ENCODE assay signal across 20 cellular contexts in genomic region chr12:11902525-11902875, GRCh38.
DNase-seq lines count a peak whose midpoint lies in the region; ATAC-seq, FAIRE-seq and TF ChIP-seq lines count a peak whose summit lies in the region.
"Had no signal": no experiment of that assay in that cellular context is flagged by ENCODE, and none has a peak within 500 bp of the region (broad histone marks: within the 10 kb centered on the region; RNA-seq: fewer than 3 reads in every experiment).

No MANE protein-coding gene starts in this region.

- H3K36me3 Mint-ChIP-seq in CD4-positive, alpha-beta T cell (ENCODE audit: low read depth): peaks cover 5% of the 10 kb centered on the region
- H3K36me3 Mint-ChIP-seq in activated naive CD8-positive, alpha-beta T cell treated with anti-CD3 and anti-CD28 coated beads for 36 hours: peaks cover 9% of the 10 kb centered on the region
- H3K36me3 Mint-ChIP-seq in effector memory CD8-positive, alpha-beta T cell (ENCODE audit: insufficient read depth): peaks cover 3% of the 10 kb centered on the region

- no peak overlapping the region for H3K27ac ChIP-seq in CD4-positive, alpha-beta T cell (ENCODE audit: low read depth, low read length)
- H3K27ac ChIP-seq: esophagus muscularis mucosa had no signal

- TF ChIP-seq CTCF in CD4-positive, alpha-beta T cell (IDR thresholded peaks at IDR 0.05): no peak

- H3K27ac Mint-ChIP-seq in CD4-positive, alpha-beta T cell: peak overlapping the region; percentile 63
- peak overlapping the region; percentile 68 for H3K27ac Mint-ChIP-seq in activated naive CD8-positive, alpha-beta T cell treated with anti-CD3 and anti-CD28 coated beads for 36 hours
- H3K27ac Mint-ChIP-seq in effector memory CD8-positive, alpha-beta T cell: no peak overlapping the region
- H3K27ac Mint-ChIP-seq: WTC11 had no signal

- no peak for ATAC-seq in CD4-positive, alpha-beta T cell (ENCODE audit: poor library complexity)
- ATAC-seq in HG03442 (IDR thresholded peaks at IDR 0.05; ENCODE audit: unreplicated experiment): peak; percentile 36
- no peak for ATAC-seq in effector memory CD8-positive, alpha-beta T cell (replicated peaks)
- no peak for ATAC-seq in GM19452 (IDR thresholded peaks at IDR 0.05; ENCODE audit: unreplicated experiment)
- ATAC-seq: left colon, WTC11 had no signal

- H3K9me3 Mint-ChIP-seq in CD4-positive, alpha-beta T cell: peaks cover 4% of the 10 kb centered on the region
- H3K9me3 Mint-ChIP-seq in activated naive CD8-positive, alpha-beta T cell treated with anti-CD3 and anti-CD28 coated beads for 36 hours: peaks cover 5% of the 10 kb centered on the region
- no peaks in the 10 kb centered on the region for H3K9me3 Mint-ChIP-seq in effector memory CD8-positive, alpha-beta T cell

- POLR2A ChIA-PET in CD4-positive, alpha-beta T cell (lab: Charles Lee): no interaction called here

- no peak for TF ChIP-seq POLR2A in GM12891 (IDR thresholded peaks at IDR 0.05; ENCODE audit: low read depth, low read length)

- intact Hi-C loops in CD4-positive, alpha-beta T cell (cut with DNase I, micrococcal nuclease): loop anchor here in 1 of 2 experiments (10.0 kb wide), 1 partner anchor 112 kb away; no protein-coding TSS in a partner anchor

- peak overlapping the region; percentile 36 for H3K4me3 Mint-ChIP-seq in CD4-positive, alpha-beta T cell
- no peak overlapping the region for H3K4me3 Mint-ChIP-seq in activated naive CD8-positive, alpha-beta T cell treated with anti-CD3 and anti-CD28 coated beads for 36 hours
- no peak overlapping the region for H3K4me3 Mint-ChIP-seq in effector memory CD8-positive, alpha-beta T cell
- H3K4me3 Mint-ChIP-seq: WTC11 had no signal

- CTCF ChIA-PET in CD4-positive, alpha-beta T cell (lab: Charles Lee): no interaction called here

- no peaks in the 10 kb centered on the region for H3K27me3 ChIP-seq in CD4-positive, alpha-beta T cell (ENCODE audit: control insufficient read depth, insufficient read depth, low read length)
- H3K27me3 ChIP-seq: BE2C, esophagus muscularis mucosa had no signal

- peaks cover 62% of the 10 kb centered on the region for H3K4me1 Mint-ChIP-seq in CD4-positive, alpha-beta T cell (ENCODE audit: low read depth)
- peaks cover 35% of the 10 kb centered on the region for H3K4me1 Mint-ChIP-seq in activated naive CD8-positive, alpha-beta T cell treated with anti-CD3 and anti-CD28 coated beads for 36 hours
- H3K4me1 Mint-ChIP-seq in effector memory CD8-positive, alpha-beta T cell (ENCODE audit: low read depth in 2 of 2): peaks cover 9 to 12% of the 10 kb centered on the region in 2 donors

- H3K27me3 Mint-ChIP-seq in CD4-positive, alpha-beta T cell: no peaks in the 10 kb centered on the region
- H3K27me3 Mint-ChIP-seq in activated naive CD8-positive, alpha-beta T cell treated with anti-CD3 and anti-CD28 coated beads for 36 hours: peaks cover 6% of the 10 kb centered on the region
- H3K27me3 Mint-ChIP-seq in effector memory CD8-positive, alpha-beta T cell: peaks cover 0 to 24% of the 10 kb centered on the region in 2 donors

- peaks cover 3% of the 10 kb centered on the region for H3K9me3 ChIP-seq in CD4-positive, alpha-beta T cell (ENCODE audit: control insufficient read depth, low read length)

- DNase-seq in CD4-positive, alpha-beta T cell: no peak
- DNase-seq in GM12891 (ENCODE audit: insufficient read length, low spot score): no peak
- no peak for DNase-seq in activated naive CD8-positive, alpha-beta T cell treated with anti-CD3 and anti-CD28 coated beads for 36 hours
- DNase-seq in NCI-H526 (lab: John Stamatoyannopoulos, UW): no peak
- DNase-seq in amygdala (lab: John Stamatoyannopoulos, UW): no peak
- DNase-seq in effector memory CD8-positive, alpha-beta T cell: no peak
- DNase-seq: amniotic stem cell; BE2C; central memory CD4-positive, alpha-beta T cell; DMS153; H7; Karpas-422; left colon; NCI-H1092 treated with DMSO at 0.1 percent for 48 hours; NCI-H2081 treated with DMSO at 0.1 percent for 48 hours; NCI-H510A had no signal

- FAIRE-seq in GM12891 (lab: Jason Lieb, UNC): peak; percentile 45

TF ChIP-seq in GM12891, 5 proteins besides CTCF, POLR2A, EP300 and RAD21:
- TF ChIP-seq POU2F2 (IDR thresholded peaks at IDR 0.05; ENCODE audit: low read depth, low read length) (no peak), POLR2AphosphoS5 (IDR thresholded peaks at IDR 0.05; ENCODE audit: low read depth, low read length) (no peak), SPI1 (IDR thresholded peaks at IDR 0.05; ENCODE audit: low read depth, low read length) (no peak), TAF1 (IDR thresholded peaks at IDR 0.05; ENCODE audit: low read depth, low read length) (no peak), PAX5 (IDR thresholded peaks at IDR 0.05; ENCODE audit: insufficient read depth, low read length, severe bottlenecking) (no peak)

Comparison
In these comparisons a context has a peak if more than half of its experiments do, and no peak if none do; other contexts are left out.
1. H3K27ac Mint-ChIP-seq: peak in CD4-positive, alpha-beta T cell (single experiment) and activated naive CD8-positive, alpha-beta T cell treated with anti-CD3 and anti-CD28 coated beads for 36 hours (single experiment); none in effector memory CD8-positive, alpha-beta T cell (0 of 2).